8 cellular contexts compared by ENCODE assay signal in genomic region chr6:13794184-13794583, GRCh38. TPM values are rescaled to one million over a fixed set of nuclear protein-coding genes. Genes with fewer than 3 reads are reported as not detected.
DNase-seq lines count a peak whose midpoint lies in the region; ATAC-seq and TF ChIP-seq lines count a peak whose summit lies in the region.

No MANE protein-coding gene starts in this region.

- H2BK5ac ChIP-seq in mesendoderm (ENCODE audit: low read length): no peak overlapping the region

- no peak overlapping the region for H3K23ac ChIP-seq in mesendoderm (ENCODE audit: low read length)

- no peak overlapping the region for H2BK15ac ChIP-seq in mesendoderm (replicated peaks; ENCODE audit: low read depth)

- no peak overlapping the region for H3K56ac ChIP-seq in mesendoderm (ENCODE audit: low read length)

- H3K36me3 Mint-ChIP-seq in activated T-helper 1 cell treated with anti-CD3 and anti-CD28 coated beads, Interleukin-12 subunit alpha, Interleukin-12 subunit beta, Interleukin-2, Interleukin-4 antibody, amounts not matched to agents 30 ng/mL and 10 ng/mL and 1 ng/mL, durations not matched to agents 14 hours and 24 hours and 36 hours (ENCODE audit: low read depth): peaks cover 26% of the 10 kb centered on the region

- no CpG with 5 or more reads among the region's 5 CpGs for WGBS in mesendoderm (ENCODE audit: extremely low coverage, insufficient coverage, low lambda C conversion rate)

- H3K27me3 Mint-ChIP-seq in activated T-helper 1 cell treated with anti-CD3 and anti-CD28 coated beads, Interleukin-12 subunit alpha, Interleukin-12 subunit beta, Interleukin-2, Interleukin-4 antibody, amounts not matched to agents 30 ng/mL and 10 ng/mL and 1 ng/mL, durations not matched to agents 14 hours and 24 hours and 36 hours (ENCODE audit: insufficient read depth): no peaks in the 10 kb centered on the region

- no peak for TF ChIP-seq CTCF in mucosa of descending colon (IDR thresholded peaks at IDR 0.05)

- H3K36me3 ChIP-seq in mesendoderm (ENCODE audit: control insufficient read depth, insufficient read depth, low read length): no peaks in the 10 kb centered on the region
- peaks cover 7% of the 10 kb centered on the region for H3K36me3 ChIP-seq in mucosa of descending colon (ENCODE audit: low read depth)

- H3K4me1 ChIP-seq in mesendoderm (ENCODE audit: control insufficient read depth, low read depth, low read length) (no peaks in the 10 kb centered on the region), mucosa of descending colon (ENCODE audit: low read depth) (no peaks in the 10 kb centered on the region)

- intact Hi-C loops in activated T-helper 1 cell treated with anti-CD3 and anti-CD28 coated beads, Interleukin-12 subunit alpha, Interleukin-12 subunit beta, Interleukin-2, Interleukin-4 antibody, amounts not matched to agents 30 ng/mL and 10 ng/mL and 1 ng/mL, durations not matched to agents 14 hours and 24 hours and 36 hours (cut with micrococcal nuclease): loop anchor here (2.0 kb wide), 3 partner anchors 81 to 351 kb away; no protein-coding TSS in a partner anchor
- intact Hi-C loops in mucosa of descending colon (cut with DNase I, micrococcal nuclease): no loop called here

- DNase-seq in NCI-H1436 (lab: John Stamatoyannopoulos, UW): peak; percentile 5
- no peak for DNase-seq in NCI-H1436 treated with DMSO at 0.1 percent for 48 hours (lab: John Stamatoyannopoulos, UW)
- DNase-seq in HT1080 (ENCODE audit: low read depth): peak; percentile 71
- peak; percentile 17 for DNase-seq in activated T-helper 1 cell treated with anti-CD3 and anti-CD28 coated beads, Interleukin-12 subunit alpha, Interleukin-12 subunit beta, Interleukin-2, Interleukin-4 antibody, amounts not matched to agents 30 ng/mL and 10 ng/mL and 1 ng/mL, durations not matched to agents 14 hours and 24 hours and 36 hours (ENCODE audit: low spot score)
- DNase-seq in mesendoderm: peak; percentile 54
- DNase-seq in cerebellum (ENCODE audit: low spot score): no peak
- no peak for DNase-seq in mucosa of descending colon
- no peak for DNase-seq in iPS-NIHi11 (ENCODE audit: low spot score)

- no peaks in the 10 kb centered on the region for H3K79me2 ChIP-seq in mesendoderm (ENCODE audit: control insufficient read depth, insufficient read depth, low read length)

- no peaks in the 10 kb centered on the region for H3K79me1 ChIP-seq in mesendoderm (ENCODE audit: low read length)

- ATAC-seq in mucosa of descending colon: no peak

- H2BK120ac ChIP-seq in mesendoderm (ENCODE audit: low read depth, low read length): no peak overlapping the region

- H3K4ac ChIP-seq in mesendoderm (ENCODE audit: low read depth, low read length): no peak overlapping the region

- H3K4me1 Mint-ChIP-seq in activated T-helper 1 cell treated with anti-CD3 and anti-CD28 coated beads, Interleukin-12 subunit alpha, Interleukin-12 subunit beta, Interleukin-2, Interleukin-4 antibody, amounts not matched to agents 30 ng/mL and 10 ng/mL and 1 ng/mL, durations not matched to agents 14 hours and 24 hours and 36 hours (ENCODE audit: low read depth): peaks cover 29% of the 10 kb centered on the region

- H4K8ac ChIP-seq in mesendoderm (ENCODE audit: low read depth, low read length): no peak overlapping the region

- no peak overlapping the region for H3K4me2 ChIP-seq in mesendoderm (ENCODE audit: low read length)

- H3K9me3 ChIP-seq in mucosa of descending colon: no peaks in the 10 kb centered on the region

- H3K9ac ChIP-seq in mesendoderm (ENCODE audit: low read length): no peak overlapping the region

- no peak overlapping the region for H3K18ac ChIP-seq in mesendoderm (ENCODE audit: low read length)

- H3K4me3 ChIP-seq in mesendoderm (ENCODE audit: low read length) (no peak overlapping the region), mucosa of descending colon (no peak overlapping the region)

- H3K4me3 Mint-ChIP-seq in activated T-helper 1 cell treated with anti-CD3 and anti-CD28 coated beads, Interleukin-12 subunit alpha, Interleukin-12 subunit beta, Interleukin-2, Interleukin-4 antibody, amounts not matched to agents 30 ng/mL and 10 ng/mL and 1 ng/mL, durations not matched to agents 14 hours and 24 hours and 36 hours: no peak overlapping the region

- peak overlapping the region; percentile 71 for H3K27ac Mint-ChIP-seq in activated T-helper 1 cell treated with anti-CD3 and anti-CD28 coated beads, Interleukin-12 subunit alpha, Interleukin-12 subunit beta, Interleukin-2, Interleukin-4 antibody, amounts not matched to agents 30 ng/mL and 10 ng/mL and 1 ng/mL, durations not matched to agents 14 hours and 24 hours and 36 hours

- no peak overlapping the region for H4K5ac ChIP-seq in mesendoderm (ENCODE audit: low read length)

- H3K9me3 Mint-ChIP-seq in activated T-helper 1 cell treated with anti-CD3 and anti-CD28 coated beads, Interleukin-12 subunit alpha, Interleukin-12 subunit beta, Interleukin-2, Interleukin-4 antibody, amounts not matched to agents 30 ng/mL and 10 ng/mL and 1 ng/mL, durations not matched to agents 14 hours and 24 hours and 36 hours: no peaks in the 10 kb centered on the region

- no peaks in the 10 kb centered on the region for H3K27me3 ChIP-seq in mesendoderm (ENCODE audit: insufficient read depth, low read length, poor library complexity)

- no peak overlapping the region for H2AK5ac ChIP-seq in mesendoderm (ENCODE audit: low read length)

- no peak overlapping the region for H3K27ac ChIP-seq in mesendoderm (ENCODE audit: low read depth, low read length)

RNA-seq across cellular contexts. Expression of gene MCUR1, which starts 20.2 kb away (rescaled TPM):
- total RNA-seq in HT1080 (2014; rRNA removed; shearing (Covaris generic)): 21.1 and 28.3 TPM in 2 replicates
- 16.3 and 19.3 TPM in 2 replicates for polyA plus RNA-seq in HT1080 (2015; cell fraction: cytosol; rRNA removed)
- polyA plus RNA-seq in HT1080 (2015; cell fraction: nucleus; rRNA removed): 5.0 and 6.8 TPM in 2 replicates
- 37.8 and 40.2 TPM in 2 replicates for total RNA-seq in activated T-helper 1 cell treated with anti-CD3 and anti-CD28 coated beads, Interleukin-12 subunit alpha, Interleukin-12 subunit beta, Interleukin-2, Interleukin-4 antibody, amounts not matched to agents 30 ng/mL and 10 ng/mL and 1 ng/mL, durations not matched to agents 14 hours and 24 hours and 36 hours
- 23.1 TPM for polyA plus RNA-seq in mesendoderm (2013, experiment 1 of 2)
- 23.1 TPM for polyA plus RNA-seq in mesendoderm (2013, experiment 2 of 2)
- 15.4 TPM for total RNA-seq in cerebellum
- 10 to 100 TPM; 26.2 to 45.4 (median 33.6) TPM for total RNA-seq in mucosa of descending colon

Comparison
In these comparisons a context has a peak if more than half of its experiments do, and no peak if none do; other contexts are left out.
1. DNase-seq: peak in NCI-H1436 (single experiment), HT1080 (single experiment), activated T-helper 1 cell treated with anti-CD3 and anti-CD28 coated beads, Interleukin-12 subunit alpha, Interleukin-12 subunit beta, Interleukin-2, Interleukin-4 antibody, amounts not matched to agents 30 ng/mL and 10 ng/mL and 1 ng/mL, durations not matched to agents 14 hours and 24 hours and 36 hours (single experiment) and mesendoderm (single experiment); none in NCI-H1436 treated with DMSO at 0.1 percent for 48 hours (single experiment), cerebellum (single experiment), mucosa of descending colon (0 of 3) and iPS-NIHi11 (single experiment).